In genomic region chr5:6632931-6633468, GRCh38 we compare ENCODE assay signal across 1 cellular context.
TF ChIP-seq lines count a peak whose summit lies in the region.

Gene NSUN2 (minus strand): TSS chr5:6633044. CDS start chr5:6632979, 65 bp downstream.
Gene SRD5A1 (plus strand): TSS chr5:6633440. CDS start chr5:6633577, 137 bp downstream.

TF ChIP-seq in H1, 55 proteins besides CTCF, POLR2A, EP300 and RAD21:
- TF ChIP-seq EGR1 (IDR thresholded peaks at IDR 0.05; ENCODE audit: borderline replicate concordance, low read depth, low read length) (peak; percentile 73; the same call in 1 of the 2 replicates), BACH1 (IDR thresholded peaks at IDR 0.05; ENCODE audit: low read length) (0 out of 2 replicates have a peak, but pooled peaks have one; percentile 3), NRF1 (IDR thresholded peaks at IDR 0.05; ENCODE audit: low read depth, low read length) (peak; percentile 83), SIN3A (conservative IDR thresholded peaks at IDR 0.05 in 1 of 2, IDR thresholded peaks at IDR 0.05 in 1 of 2; ENCODE audit: low read depth in 1 of 2, low read length in 2 of 2) (peak in 1 of 2 experiments; percentile 82; a peak in 3 of 4 replicates), POLR2AphosphoS5 (IDR thresholded peaks at IDR 0.05; ENCODE audit: low read depth, low read length) (peak; percentile 69; the same call in 1 of the 2 replicates), CTBP2 (IDR thresholded peaks at IDR 0.05; ENCODE audit: borderline replicate concordance, insufficient read depth, insufficient read length, low read length) (no peak), TAF1 (IDR thresholded peaks at IDR 0.05; ENCODE audit: low read depth, low read length) (peak; percentile 85; the same call in 1 of the 2 replicates), PHF8 (conservative IDR thresholded peaks at IDR 0.05; ENCODE audit: low read depth, low read length) (no peak; the same call in none of the 2 replicates), POU5F1 (IDR thresholded peaks at IDR 0.05; ENCODE audit: low read depth, low read length) (no peak), KDM5A (IDR thresholded peaks at IDR 0.05; ENCODE audit: low read length) (no peak), SP4 (IDR thresholded peaks at IDR 0.05; ENCODE audit: low read length) (peak; percentile 99), TBP (IDR thresholded peaks at IDR 0.05; ENCODE audit: low read depth, low read length) (peak; percentile 65), SAP30 (IDR thresholded peaks at IDR 0.05; ENCODE audit: insufficient read depth, insufficient replicate concordance, low read length) (no peak), JUN (IDR thresholded peaks at IDR 0.05; ENCODE audit: low read depth, low read length) (no peak), MAFK (IDR thresholded peaks at IDR 0.05; ENCODE audit: low read depth, low read length) (no peak)
- TF ChIP-seq, protein P1, sequence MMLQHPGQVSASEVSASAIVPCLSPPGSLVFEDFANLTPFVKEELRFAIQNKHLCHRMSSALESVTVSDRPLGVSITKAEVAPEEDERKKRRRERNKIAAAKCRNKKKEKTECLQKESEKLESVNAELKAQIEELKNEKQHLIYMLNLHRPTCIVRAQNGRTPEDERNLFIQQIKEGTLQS (IDR thresholded peaks at IDR 0.05; ENCODE audit: insufficient read depth, low read depth, low read length), result 0 out of 2 replicates have a peak, but pooled peaks have one; percentile 20
- TF ChIP-seq, protein P2, sequence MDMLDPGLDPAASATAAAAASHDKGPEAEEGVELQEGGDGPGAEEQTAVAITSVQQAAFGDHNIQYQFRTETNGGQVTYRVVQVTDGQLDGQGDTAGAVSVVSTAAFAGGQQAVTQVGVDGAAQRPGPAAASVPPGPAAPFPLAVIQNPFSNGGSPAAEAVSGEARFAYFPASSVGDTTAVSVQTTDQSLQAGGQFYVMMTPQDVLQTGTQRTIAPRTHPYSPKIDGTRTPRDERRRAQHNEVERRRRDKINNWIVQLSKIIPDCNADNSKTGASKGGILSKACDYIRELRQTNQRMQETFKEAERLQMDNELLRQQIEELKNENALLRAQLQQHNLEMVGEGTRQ (IDR thresholded peaks at IDR 0.05; ENCODE audit: low read length), result peak; percentile 80
- TF ChIP-seq, protein P3, sequence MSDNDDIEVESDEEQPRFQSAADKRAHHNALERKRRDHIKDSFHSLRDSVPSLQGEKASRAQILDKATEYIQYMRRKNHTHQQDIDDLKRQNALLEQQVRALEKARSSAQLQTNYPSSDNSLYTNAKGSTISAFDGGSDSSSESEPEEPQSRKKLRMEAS (IDR thresholded peaks at IDR 0.05), result peak; percentile 90
